Comparison of ENCODE assay signal across 9 cellular contexts in genomic region chr20:58870293-58871014, GRCh38. TPM values are rescaled to one million over a fixed set of nuclear protein-coding genes. Genes with fewer than 3 reads are reported as not detected.
DNase-seq lines count a peak whose midpoint lies in the region; ATAC-seq, FAIRE-seq and TF ChIP-seq lines count a peak whose summit lies in the region.
"Had no signal": no experiment of that assay in that cellular context is flagged by ENCODE, and none has a peak within 500 bp of the region (broad histone marks: within the 10 kb centered on the region; RNA-seq: fewer than 3 reads in every experiment).

No MANE protein-coding gene starts in this region.

- no peaks in the 10 kb centered on the region for H3K9me3 Mint-ChIP-seq in CD8-positive, alpha-beta memory T cell
- H3K9me3 Mint-ChIP-seq in activated CD8-positive, alpha-beta memory T cell treated with anti-CD3 and anti-CD28 coated beads, Interleukin-2, amount 10 ng/mL, durations not matched to agents 7 days and 5 days (ENCODE audit: low read depth): no peaks in the 10 kb centered on the region
- no peaks in the 10 kb centered on the region for H3K9me3 Mint-ChIP-seq in naive B cell

- peaks cover 0 to 2% (median 0%) of the 10 kb centered on the region in 3 donors for H3K36me3 Mint-ChIP-seq in CD8-positive, alpha-beta memory T cell
- no peaks in the 10 kb centered on the region for H3K36me3 Mint-ChIP-seq in activated CD8-positive, alpha-beta memory T cell treated with anti-CD3 and anti-CD28 coated beads, Interleukin-2, amount 10 ng/mL, durations not matched to agents 7 days and 5 days
- no peaks in the 10 kb centered on the region for H3K36me3 Mint-ChIP-seq in naive B cell

- no peak for TF ChIP-seq POLR2A in erythroblast (IDR thresholded peaks at IDR 0.05; ENCODE audit: low read length)

- FAIRE-seq in urothelium cell line (lab: Jason Lieb, UNC): no peak

- no peak overlapping the region for H3K4me3 Mint-ChIP-seq in CD8-positive, alpha-beta memory T cell
- H3K4me3 Mint-ChIP-seq in activated CD8-positive, alpha-beta memory T cell treated with anti-CD3 and anti-CD28 coated beads, Interleukin-2, amount 10 ng/mL, durations not matched to agents 7 days and 5 days: no peak overlapping the region
- H3K4me3 Mint-ChIP-seq in naive B cell: no peak overlapping the region

- no peaks in the 10 kb centered on the region for H3K9me3 ChIP-seq in CD8-positive, alpha-beta memory T cell (ENCODE audit: low read length)

- ATAC-seq in activated CD8-positive, alpha-beta memory T cell treated with anti-CD3 and anti-CD28 coated beads, Interleukin-2, amount 10 ng/mL, durations not matched to agents 7 days and 5 days: peak; percentile 81
- peak; percentile 69 to 74 for ATAC-seq in naive B cell (ENCODE audit: low read depth in 2 of 2)

- peak overlapping the region in 2 of 8 donors; percentile 15 to 70 for H3K27ac Mint-ChIP-seq in CD8-positive, alpha-beta memory T cell
- H3K27ac Mint-ChIP-seq in activated CD8-positive, alpha-beta memory T cell treated with anti-CD3 and anti-CD28 coated beads, Interleukin-2, amount 10 ng/mL, durations not matched to agents 7 days and 5 days: no peak overlapping the region
- H3K27ac Mint-ChIP-seq in naive B cell: peak overlapping the region in 4 of 6 donors; percentile 59 to 73 (median 66)

- H3K4me1 Mint-ChIP-seq in CD8-positive, alpha-beta memory T cell: peaks cover 1 to 9% (median 3%) of the 10 kb centered on the region in 3 donors
- peaks cover 18% of the 10 kb centered on the region for H3K4me1 Mint-ChIP-seq in activated CD8-positive, alpha-beta memory T cell treated with anti-CD3 and anti-CD28 coated beads, Interleukin-2, amount 10 ng/mL, durations not matched to agents 7 days and 5 days
- H3K4me1 Mint-ChIP-seq in naive B cell: peaks cover 11 to 19% (median 12%) of the 10 kb centered on the region in 3 donors

- H3K27ac ChIP-seq in CD8-positive, alpha-beta memory T cell (ENCODE audit: low read depth, low read length): no peak overlapping the region
- H3K27ac ChIP-seq: skin epidermis had no signal

- no peaks in the 10 kb centered on the region for H3K4me1 ChIP-seq in CD8-positive, alpha-beta memory T cell (ENCODE audit: insufficient read depth, low read length)

- CTCF ChIA-PET in CD8-positive, alpha-beta memory T cell (lab: Charles Lee): interaction anchor here (0.7 to 1.3 kb wide), 13 partner anchors 14 to 535 kb away, joined by 3 to 7 read pairs (median 3); partner anchors contain the start of gene ATP5F1E
- CTCF ChIA-PET in HEK293T (lab: Yijun Ruan, JAX): interaction anchor here (0.5 to 1.0 kb wide), 6 partner anchors 9 to 585 kb away, joined by 3 to 8 read pairs (median 4); no protein-coding TSS in a partner anchor
- CTCF ChIA-PET in activated CD8-positive, alpha-beta memory T cell treated with anti-CD3 and anti-CD28 coated beads, Interleukin-2, amount 10 ng/mL, durations not matched to agents 7 days and 5 days (lab: Charles Lee): interaction anchor here (0.5 to 1.8 kb wide), 35 partner anchors 9 to 585 kb away, joined by 3 to 10 read pairs (median 3); partner anchors contain the start of genes GNAS-AS1 and STX16

- no peak overlapping the region for H3K4me3 ChIP-seq in CD8-positive, alpha-beta memory T cell (ENCODE audit: low read length)
- H3K4me3 ChIP-seq: skin epidermis had no signal

- POLR2A ChIA-PET in CD8-positive, alpha-beta memory T cell (lab: Charles Lee): interaction anchor here (0.6 kb wide), 1 partner anchor 558 kb away, joined by 5 read pairs; no protein-coding TSS in a partner anchor
- POLR2A ChIA-PET in HEK293T (lab: Yijun Ruan, JAX): no interaction called here

- H3K27me3 Mint-ChIP-seq in CD8-positive, alpha-beta memory T cell: peaks cover 0 to 7% of the 10 kb centered on the region in 2 donors
- H3K27me3 Mint-ChIP-seq in activated CD8-positive, alpha-beta memory T cell treated with anti-CD3 and anti-CD28 coated beads, Interleukin-2, amount 10 ng/mL, durations not matched to agents 7 days and 5 days: peaks cover 22% of the 10 kb centered on the region
- H3K27me3 Mint-ChIP-seq in naive B cell: peaks cover 0 to 12% (median 8%) of the 10 kb centered on the region in 3 donors

- H3K27me3 ChIP-seq in CD8-positive, alpha-beta memory T cell (ENCODE audit: insufficient read depth, low read length, poor library complexity, severe bottlenecking): no peaks in the 10 kb centered on the region

- no peaks in the 10 kb centered on the region for H3K36me3 ChIP-seq in CD8-positive, alpha-beta memory T cell (ENCODE audit: insufficient read depth, low read length)

- peak in 4 of 5 donors; percentile 43 to 68 (median 52) for DNase-seq in CD8-positive, alpha-beta memory T cell
- DNase-seq in HEK293T (ENCODE audit: extremely low spot score) (peak; percentile 79), NCI-H82 treated with DMSO at 0.1 percent for 48 hours (lab: John Stamatoyannopoulos, UW; ENCODE audit: unreplicated experiment) (peak; percentile 57), erythroblast (lab: John Stamatoyannopoulos, UW) (peak; percentile 21 to 68), naive B cell (peak; percentile 46), urothelium cell line (ENCODE audit: low spot score) (peak; percentile 89), foreskin melanocyte (no peak)
- peak; percentile 66 for DNase-seq in activated CD8-positive, alpha-beta memory T cell treated with anti-CD3 and anti-CD28 coated beads, Interleukin-2, amount 10 ng/mL, durations not matched to agents 7 days and 5 days

TF ChIP-seq in HEK293T, 16 proteins besides CTCF, POLR2A, EP300 and RAD21:
- TF ChIP-seq SUZ12 (IDR thresholded peaks at IDR 0.05): no peak
- TF ChIP-seq CTBP1 (IDR thresholded peaks at IDR 0.05; ENCODE audit: borderline replicate concordance): no peak
- no peak for TF ChIP-seq FOXK2 (IDR thresholded peaks at IDR 0.05)
- TF ChIP-seq L3MBTL2 (conservative IDR thresholded peaks at IDR 0.05): no peak
- no peak for TF ChIP-seq ZNF384 (IDR thresholded peaks at IDR 0.05)
- no peak for TF ChIP-seq TARDBP (IDR thresholded peaks at IDR 0.05)
- TF ChIP-seq ELF4 (IDR thresholded peaks at IDR 0.05): no peak
- no peak for TF ChIP-seq LEF1 (IDR thresholded peaks at IDR 0.05; ENCODE audit: borderline replicate concordance)
- TF ChIP-seq SP1 (IDR thresholded peaks at IDR 0.05): no peak
- no peak for TF ChIP-seq HDGF (IDR thresholded peaks at IDR 0.05; ENCODE audit: borderline replicate concordance)

RNA-seq across cellular contexts. Expression of gene GNAS, which starts 17.9 kb away (rescaled TPM):
- 100 to 1,000 TPM; 637 to 666 TPM for total RNA-seq in CD8-positive, alpha-beta memory T cell
- 218 TPM for polyA plus RNA-seq in CD8-positive, alpha-beta memory T cell
- total RNA-seq in activated CD8-positive, alpha-beta memory T cell treated with anti-CD3 and anti-CD28 coated beads, Interleukin-2, amount 10 ng/mL, durations not matched to agents 7 days and 5 days: 100 to 1,000 TPM; 817 to 859 TPM
- polyA plus RNA-seq in naive B cell (ENCODE audit: low read depth in 6 of 6): 100 to 1,000 TPM; 133 to 298 (median 194) TPM

RNA-seq across cellular contexts. Expression of gene GNAS-AS1, which starts 19.8 kb away (rescaled TPM):
- under 1 TPM; 0.55 to 0.68 TPM for total RNA-seq in CD8-positive, alpha-beta memory T cell
- not detected for polyA plus RNA-seq in CD8-positive, alpha-beta memory T cell
- total RNA-seq in activated CD8-positive, alpha-beta memory T cell treated with anti-CD3 and anti-CD28 coated beads, Interleukin-2, amount 10 ng/mL, durations not matched to agents 7 days and 5 days: 1 to 10 TPM in 1 of 2 experiments, under 1 TPM in 1; 0.89 to 1.8 TPM
- polyA plus RNA-seq in naive B cell (ENCODE audit: low read depth in 6 of 6): under 1 TPM in 1 of 6 donors, not detected in 5; 0.35 TPM
